In the genomic region with DNA sequence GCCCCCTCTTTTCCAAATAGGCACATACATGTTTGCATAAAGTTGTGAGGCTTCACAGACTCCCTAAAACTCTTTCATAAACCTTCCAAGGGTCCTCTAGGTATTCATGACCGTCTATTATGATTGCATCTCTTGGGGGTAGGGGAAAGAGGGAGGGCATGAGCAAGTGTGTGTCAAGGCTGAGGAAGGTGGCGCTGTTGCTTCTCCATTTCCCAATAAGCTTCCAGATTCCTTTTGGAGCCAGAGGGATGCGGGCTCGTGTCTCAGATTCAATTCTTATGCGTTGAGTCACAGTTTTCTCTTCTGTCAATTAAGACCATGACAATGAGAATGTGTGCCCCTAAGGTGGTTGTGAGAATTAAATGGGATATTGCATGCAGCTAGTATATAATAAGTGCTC, we compare ENCODE assay signal across 18 cellular contexts. TPM values are rescaled to one million over a fixed set of nuclear protein-coding genes. Genes with fewer than 3 reads are reported as not detected.
DNase-seq lines count a peak whose midpoint lies in the region; ATAC-seq lines count a peak whose summit lies in the region.
"Had no signal": no experiment of that assay in that cellular context is flagged by ENCODE, and none has a peak within 500 bp of the region (broad histone marks: within the 10 kb centered on the region; RNA-seq: fewer than 3 reads in every experiment).

No MANE protein-coding gene starts in this region.

- no peak overlapping the region for H3K27ac Mint-ChIP-seq in activated CD4-positive, alpha-beta T cell treated with anti-CD3 and anti-CD28 coated beads, Interleukin-2, amount 10 ng/mL, durations not matched to agents 7 days and 5 days
- H3K27ac Mint-ChIP-seq: activated CD4-positive, alpha-beta memory T cell treated with anti-CD3 and anti-CD28 coated beads, Interleukin-2, amount 10 ng/mL, durations not matched to agents 7 days and 5 days; effector memory CD8-positive, alpha-beta T cell had no signal

- H3K9me3 Mint-ChIP-seq in activated CD4-positive, alpha-beta T cell treated with anti-CD3 and anti-CD28 coated beads, Interleukin-2, amount 10 ng/mL, durations not matched to agents 7 days and 5 days, result no peaks in the 10 kb centered on the region
- H3K9me3 Mint-ChIP-seq: activated CD4-positive, alpha-beta memory T cell treated with anti-CD3 and anti-CD28 coated beads, Interleukin-2, amount 10 ng/mL, durations not matched to agents 7 days and 5 days; central memory CD8-positive, alpha-beta T cell; effector memory CD8-positive, alpha-beta T cell; naive thymus-derived CD8-positive, alpha-beta T cell had no signal

- DNase-seq in ELF-1 (ENCODE audit: low read depth, low spot score) (peak; percentile 60), M059J (ENCODE audit: low read depth) (peak; percentile 68), dermis blood vessel endothelial cell (peak; percentile 10), kidney tubule cell (ENCODE audit: low spot score) (peak; percentile 9), NCI-H1092 (lab: John Stamatoyannopoulos, UW) (no peak)
- no peak for DNase-seq in activated CD4-positive, alpha-beta T cell treated with anti-CD3 and anti-CD28 coated beads, Interleukin-2, amount 10 ng/mL, durations not matched to agents 7 days and 5 days
- DNase-seq: activated CD4-positive, alpha-beta memory T cell treated with anti-CD3 and anti-CD28 coated beads, Interleukin-2, amount 10 ng/mL, durations not matched to agents 7 days and 5 days; effector memory CD8-positive, alpha-beta T cell; naive thymus-derived CD8-positive, alpha-beta T cell; NCI-H1694 treated with DMSO at 0.1 percent for 48 hours; NCI-H510A treated with DMSO at 0.1 percent for 48 hours had no signal

- H3K4me1 Mint-ChIP-seq in activated CD4-positive, alpha-beta T cell treated with anti-CD3 and anti-CD28 coated beads, Interleukin-2, amount 10 ng/mL, durations not matched to agents 7 days and 5 days, result no peaks in the 10 kb centered on the region
- H3K4me1 Mint-ChIP-seq: activated CD4-positive, alpha-beta memory T cell treated with anti-CD3 and anti-CD28 coated beads, Interleukin-2, amount 10 ng/mL, durations not matched to agents 7 days and 5 days; central memory CD8-positive, alpha-beta T cell; naive thymus-derived CD8-positive, alpha-beta T cell had no signal

- peaks cover 14% of the 10 kb centered on the region for H3K27me3 Mint-ChIP-seq in activated CD4-positive, alpha-beta T cell treated with anti-CD3 and anti-CD28 coated beads, Interleukin-2, amount 10 ng/mL, durations not matched to agents 7 days and 5 days

- H3K4me3 Mint-ChIP-seq in activated CD4-positive, alpha-beta T cell treated with anti-CD3 and anti-CD28 coated beads, Interleukin-2, amount 10 ng/mL, durations not matched to agents 7 days and 5 days, result no peak overlapping the region
- H3K4me3 Mint-ChIP-seq: activated CD4-positive, alpha-beta memory T cell treated with anti-CD3 and anti-CD28 coated beads, Interleukin-2, amount 10 ng/mL, durations not matched to agents 7 days and 5 days; central memory CD8-positive, alpha-beta T cell; effector memory CD8-positive, alpha-beta T cell; naive thymus-derived CD8-positive, alpha-beta T cell had no signal

- H3K36me3 Mint-ChIP-seq in activated CD4-positive, alpha-beta T cell treated with anti-CD3 and anti-CD28 coated beads, Interleukin-2, amount 10 ng/mL, durations not matched to agents 7 days and 5 days (ENCODE audit: low read depth), result no peaks in the 10 kb centered on the region

- POLR2A ChIA-PET in activated CD4-positive, alpha-beta T cell treated with anti-CD3 and anti-CD28 coated beads, Interleukin-2, amount 10 ng/mL, durations not matched to agents 7 days and 5 days (lab: Charles Lee), result no interaction called here

- ATAC-seq in esophagus mucosa (no peak), GM21390 (IDR thresholded peaks at IDR 0.05; ENCODE audit: unreplicated experiment) (no peak)
- ATAC-seq: effector memory CD8-positive, alpha-beta T cell; foreskin keratinocyte; naive thymus-derived CD8-positive, alpha-beta T cell had no signal

- CTCF ChIA-PET in activated CD4-positive, alpha-beta T cell treated with anti-CD3 and anti-CD28 coated beads, Interleukin-2, amount 10 ng/mL, durations not matched to agents 7 days and 5 days (lab: Charles Lee), result no interaction called here

RNA-seq across cellular contexts. Expression of gene CYP2A7, which starts 51.0 kb away (rescaled TPM):
- not detected in 2 replicates for total RNA-seq in M059J (2014; rRNA removed; shearing (Covaris generic))
- not detected in 2 replicates for total RNA-seq in dermis blood vessel endothelial cell
- not detected for total RNA-seq in esophagus mucosa
- not detected for total RNA-seq in activated CD4-positive, alpha-beta T cell treated with anti-CD3 and anti-CD28 coated beads, Interleukin-2, amount 10 ng/mL, durations not matched to agents 7 days and 5 days
- total RNA-seq: activated CD4-positive, alpha-beta memory T cell treated with anti-CD3 and anti-CD28 coated beads, Interleukin-2, amount 10 ng/mL, durations not matched to agents 7 days and 5 days; foreskin keratinocyte; lung microvascular endothelial cell; naive thymus-derived CD8-positive, alpha-beta T cell; progenitor cell of endocrine pancreas; thoracic aorta had no signal

RNA-seq across cellular contexts. Expression of gene CYP2B6, which starts 58.1 kb away (rescaled TPM):
- total RNA-seq in M059J (2014; rRNA removed; shearing (Covaris generic)), result not detected in 2 replicates
- total RNA-seq in dermis blood vessel endothelial cell (not detected in 2 replicates), esophagus mucosa (not detected)
- total RNA-seq in activated CD4-positive, alpha-beta T cell treated with anti-CD3 and anti-CD28 coated beads, Interleukin-2, amount 10 ng/mL, durations not matched to agents 7 days and 5 days, result not detected
- total RNA-seq: activated CD4-positive, alpha-beta memory T cell treated with anti-CD3 and anti-CD28 coated beads, Interleukin-2, amount 10 ng/mL, durations not matched to agents 7 days and 5 days; foreskin keratinocyte; lung microvascular endothelial cell; naive thymus-derived CD8-positive, alpha-beta T cell; thoracic aorta had no signal

Comparison
In these comparisons a context has a peak if more than half of its experiments do, and no peak if none do; other contexts are left out.
1. DNase-seq: peak in ELF-1 (single experiment), M059J (single experiment), dermis blood vessel endothelial cell (single experiment) and kidney tubule cell (single experiment); none in NCI-H1092 (single experiment) and activated CD4-positive, alpha-beta T cell treated with anti-CD3 and anti-CD28 coated beads, Interleukin-2, amount 10 ng/mL, durations not matched to agents 7 days and 5 days (single experiment).